In genomic region chr1:169427081-169427611, GRCh38 we compare ENCODE assay signal across 2 cellular contexts.
A peak's percentile ranks its signal among the peaks of the same experiment; 100 is the strongest.
TF ChIP-seq lines count a peak whose summit lies in the region.

Gene CCDC181, minus strand, starts transcription at chr1:169427474. Its CDS starts 2,547 bp downstream, at chr1:169424927.

TF ChIP-seq in IMR-90, 13 proteins besides CTCF, POLR2A, EP300 and RAD21 (continued from another document):
- no peak for TF ChIP-seq SMC3 (IDR thresholded peaks at IDR 0.05; ENCODE audit: low read depth, low read length)
- TF ChIP-seq MAFK (IDR thresholded peaks at IDR 0.05; ENCODE audit: low read depth, low read length) = no peak
- no peak for TF ChIP-seq NFE2L2 (IDR thresholded peaks at IDR 0.05; ENCODE audit: low read depth, low read length)
- no peak for TF ChIP-seq RCOR1 (IDR thresholded peaks at IDR 0.05; ENCODE audit: insufficient replicate concordance, low read length)
- TF ChIP-seq USF2 (IDR thresholded peaks at IDR 0.05; ENCODE audit: low read depth, low read length) = no peak
- TF ChIP-seq CEBPB (IDR thresholded peaks at IDR 0.05; ENCODE audit: low read depth, low read length) = no peak
- no peak for TF ChIP-seq FOS (IDR thresholded peaks at IDR 0.05; ENCODE audit: low read depth, low read length)
- no peak for TF ChIP-seq RFX5 (IDR thresholded peaks at IDR 0.05; ENCODE audit: low read depth, low read length)
- TF ChIP-seq MAZ (IDR thresholded peaks at IDR 0.05; ENCODE audit: borderline replicate concordance, low read depth, low read length) = no peak
- TF ChIP-seq MXI1 (IDR thresholded peaks at IDR 0.05; ENCODE audit: borderline replicate concordance, low read depth, low read length) = no peak
- TF ChIP-seq CHD1 (IDR thresholded peaks at IDR 0.05; ENCODE audit: low read depth, low read length) = no peak
- no peak for TF ChIP-seq ELK1 (IDR thresholded peaks at IDR 0.05; ENCODE audit: borderline replicate concordance, low read depth, low read length)

TF ChIP-seq in GM12878, 131 proteins besides CTCF, POLR2A, EP300 and RAD21 (continued from another document):
- TF ChIP-seq TCF12 (IDR thresholded peaks at IDR 0.05; ENCODE audit: low read depth, low read length) = no peak
- no peak for TF ChIP-seq HDAC6 (IDR thresholded peaks at IDR 0.05; ENCODE audit: unreplicated experiment)
- no peak for TF ChIP-seq ATF7 (IDR thresholded peaks at IDR 0.05; ENCODE audit: low read depth)
- TF ChIP-seq ASH2L (IDR thresholded peaks at IDR 0.05; ENCODE audit: borderline replicate concordance, low read depth) = no peak
- TF ChIP-seq NFXL1 (IDR thresholded peaks at IDR 0.05; ENCODE audit: borderline replicate concordance) = no peak
- TF ChIP-seq ZBTB33 (IDR thresholded peaks at IDR 0.05) = no peak
- no peak for TF ChIP-seq SUZ12 (IDR thresholded peaks at IDR 0.05; ENCODE audit: unreplicated experiment)
- TF ChIP-seq BHLHE40 (IDR thresholded peaks at IDR 0.05; ENCODE audit: borderline replicate concordance in 1 of 2, low read depth in 2 of 2, low read length in 1 of 2) = peak; percentile 54 to 69; a peak in 3 of 4 replicates
- no peak for TF ChIP-seq FOXM1 (IDR thresholded peaks at IDR 0.05; ENCODE audit: low read depth, low read length)
- no peak for TF ChIP-seq RAD51 (IDR thresholded peaks at IDR 0.05)
- peak; percentile 79 for TF ChIP-seq BMI1 (IDR thresholded peaks at IDR 0.05; ENCODE audit: borderline replicate concordance)
- no peak for TF ChIP-seq RBBP5 (conservative IDR thresholded peaks at IDR 0.05)
